1 cellular context compared by ENCODE assay signal in the genomic region with DNA sequence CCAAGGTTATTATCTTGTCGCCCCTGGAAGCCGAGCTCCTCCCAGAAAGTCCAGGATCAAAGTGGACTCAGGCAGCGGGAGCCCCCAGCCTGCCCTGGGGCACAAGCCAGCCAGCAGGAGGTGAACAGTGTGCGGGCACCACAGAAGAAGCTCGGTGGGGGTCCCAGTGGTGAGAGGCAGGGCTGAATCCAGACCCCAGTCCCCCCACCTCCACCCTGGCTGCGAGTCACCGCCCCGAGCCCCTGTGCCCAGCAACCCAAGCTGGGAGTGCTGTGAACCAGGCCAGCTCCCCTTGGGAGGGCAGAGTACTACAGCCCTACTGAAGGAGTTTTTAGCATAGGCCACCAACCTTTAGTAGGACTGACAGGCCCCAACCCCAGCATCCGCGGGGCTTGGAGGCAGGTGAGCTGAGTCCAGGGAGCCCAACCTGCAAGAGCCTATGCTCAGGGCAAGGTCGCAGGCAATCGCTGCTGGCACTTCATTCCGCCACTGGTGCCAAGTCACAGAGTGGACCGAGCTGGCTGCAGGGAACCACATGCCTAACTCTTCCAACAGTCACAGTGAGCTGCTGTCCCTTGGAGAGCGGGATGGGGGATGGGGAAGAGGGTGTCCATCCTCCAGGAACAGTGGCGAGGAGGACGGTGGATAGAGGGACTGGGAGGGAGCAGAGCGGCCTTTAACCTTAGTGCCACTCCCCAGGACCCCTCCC.
TF ChIP-seq lines count a peak whose summit lies in the region.

No MANE protein-coding gene starts in this region.

TF ChIP-seq in HepG2, 621 proteins besides CTCF, POLR2A, EP300 and RAD21 (continued from another document):
- TF ChIP-seq, protein P1, sequence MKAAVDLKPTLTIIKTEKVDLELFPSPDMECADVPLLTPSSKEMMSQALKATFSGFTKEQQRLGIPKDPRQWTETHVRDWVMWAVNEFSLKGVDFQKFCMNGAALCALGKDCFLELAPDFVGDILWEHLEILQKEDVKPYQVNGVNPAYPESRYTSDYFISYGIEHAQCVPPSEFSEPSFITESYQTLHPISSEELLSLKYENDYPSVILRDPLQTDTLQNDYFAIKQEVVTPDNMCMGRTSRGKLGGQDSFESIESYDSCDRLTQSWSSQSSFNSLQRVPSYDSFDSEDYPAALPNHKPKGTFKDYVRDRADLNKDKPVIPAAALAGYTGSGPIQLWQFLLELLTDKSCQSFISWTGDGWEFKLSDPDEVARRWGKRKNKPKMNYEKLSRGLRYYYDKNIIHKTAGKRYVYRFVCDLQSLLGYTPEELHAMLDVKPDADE (CRISPR knock-in tag; IDR thresholded peaks at IDR 0.05), result no peak
- TF ChIP-seq, protein P2, sequence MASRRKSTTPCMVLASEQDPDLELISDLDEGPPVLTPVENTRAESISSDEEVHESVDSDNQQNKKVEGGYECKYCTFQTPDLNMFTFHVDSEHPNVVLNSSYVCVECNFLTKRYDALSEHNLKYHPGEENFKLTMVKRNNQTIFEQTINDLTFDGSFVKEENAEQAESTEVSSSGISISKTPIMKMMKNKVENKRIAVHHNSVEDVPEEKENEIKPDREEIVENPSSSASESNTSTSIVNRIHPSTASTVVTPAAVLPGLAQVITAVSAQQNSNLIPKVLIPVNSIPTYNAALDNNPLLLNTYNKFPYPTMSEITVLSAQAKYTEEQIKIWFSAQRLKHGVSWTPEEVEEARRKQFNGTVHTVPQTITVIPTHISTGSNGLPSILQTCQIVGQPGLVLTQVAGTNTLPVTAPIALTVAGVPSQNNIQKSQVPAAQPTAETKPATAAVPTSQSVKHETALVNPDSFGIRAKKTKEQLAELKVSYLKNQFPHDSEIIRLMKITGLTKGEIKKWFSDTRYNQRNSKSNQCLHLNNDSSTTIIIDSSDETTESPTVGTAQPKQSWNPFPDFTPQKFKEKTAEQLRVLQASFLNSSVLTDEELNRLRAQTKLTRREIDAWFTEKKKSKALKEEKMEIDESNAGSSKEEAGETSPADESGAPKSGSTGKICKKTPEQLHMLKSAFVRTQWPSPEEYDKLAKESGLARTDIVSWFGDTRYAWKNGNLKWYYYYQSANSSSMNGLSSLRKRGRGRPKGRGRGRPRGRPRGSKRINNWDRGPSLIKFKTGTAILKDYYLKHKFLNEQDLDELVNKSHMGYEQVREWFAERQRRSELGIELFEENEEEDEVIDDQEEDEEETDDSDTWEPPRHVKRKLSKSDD (CRISPR knock-in tag; IDR thresholded peaks at IDR 0.05; ENCODE audit: low read depth), result 0 out of 2 replicates have a peak, but pooled peaks have one; percentile 58
- TF ChIP-seq KDM6A (CRISPR knock-in tag; IDR thresholded peaks at IDR 0.05; ENCODE audit: low read depth) (no peak), HNRNPL (IDR thresholded peaks at IDR 0.05; ENCODE audit: low read depth, low read length) (0 out of 2 replicates have a peak, but pooled peaks have one; percentile 45), ZSCAN20 (CRISPR knock-in tag; IDR thresholded peaks at IDR 0.05; ENCODE audit: borderline replicate concordance) (no peak), ZNF768 (CRISPR knock-in tag; IDR thresholded peaks at IDR 0.05) (0 out of 2 replicates have a peak, but pooled peaks have one; percentile 12)
- TF ChIP-seq, protein P3, sequence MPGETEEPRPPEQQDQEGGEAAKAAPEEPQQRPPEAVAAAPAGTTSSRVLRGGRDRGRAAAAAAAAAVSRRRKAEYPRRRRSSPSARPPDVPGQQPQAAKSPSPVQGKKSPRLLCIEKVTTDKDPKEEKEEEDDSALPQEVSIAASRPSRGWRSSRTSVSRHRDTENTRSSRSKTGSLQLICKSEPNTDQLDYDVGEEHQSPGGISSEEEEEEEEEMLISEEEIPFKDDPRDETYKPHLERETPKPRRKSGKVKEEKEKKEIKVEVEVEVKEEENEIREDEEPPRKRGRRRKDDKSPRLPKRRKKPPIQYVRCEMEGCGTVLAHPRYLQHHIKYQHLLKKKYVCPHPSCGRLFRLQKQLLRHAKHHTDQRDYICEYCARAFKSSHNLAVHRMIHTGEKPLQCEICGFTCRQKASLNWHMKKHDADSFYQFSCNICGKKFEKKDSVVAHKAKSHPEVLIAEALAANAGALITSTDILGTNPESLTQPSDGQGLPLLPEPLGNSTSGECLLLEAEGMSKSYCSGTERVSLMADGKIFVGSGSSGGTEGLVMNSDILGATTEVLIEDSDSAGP (CRISPR knock-in tag; IDR thresholded peaks at IDR 0.05; ENCODE audit: borderline replicate concordance), result peak; percentile 21; the same call in 1 of the 2 replicates
- TF ChIP-seq, protein P4, sequence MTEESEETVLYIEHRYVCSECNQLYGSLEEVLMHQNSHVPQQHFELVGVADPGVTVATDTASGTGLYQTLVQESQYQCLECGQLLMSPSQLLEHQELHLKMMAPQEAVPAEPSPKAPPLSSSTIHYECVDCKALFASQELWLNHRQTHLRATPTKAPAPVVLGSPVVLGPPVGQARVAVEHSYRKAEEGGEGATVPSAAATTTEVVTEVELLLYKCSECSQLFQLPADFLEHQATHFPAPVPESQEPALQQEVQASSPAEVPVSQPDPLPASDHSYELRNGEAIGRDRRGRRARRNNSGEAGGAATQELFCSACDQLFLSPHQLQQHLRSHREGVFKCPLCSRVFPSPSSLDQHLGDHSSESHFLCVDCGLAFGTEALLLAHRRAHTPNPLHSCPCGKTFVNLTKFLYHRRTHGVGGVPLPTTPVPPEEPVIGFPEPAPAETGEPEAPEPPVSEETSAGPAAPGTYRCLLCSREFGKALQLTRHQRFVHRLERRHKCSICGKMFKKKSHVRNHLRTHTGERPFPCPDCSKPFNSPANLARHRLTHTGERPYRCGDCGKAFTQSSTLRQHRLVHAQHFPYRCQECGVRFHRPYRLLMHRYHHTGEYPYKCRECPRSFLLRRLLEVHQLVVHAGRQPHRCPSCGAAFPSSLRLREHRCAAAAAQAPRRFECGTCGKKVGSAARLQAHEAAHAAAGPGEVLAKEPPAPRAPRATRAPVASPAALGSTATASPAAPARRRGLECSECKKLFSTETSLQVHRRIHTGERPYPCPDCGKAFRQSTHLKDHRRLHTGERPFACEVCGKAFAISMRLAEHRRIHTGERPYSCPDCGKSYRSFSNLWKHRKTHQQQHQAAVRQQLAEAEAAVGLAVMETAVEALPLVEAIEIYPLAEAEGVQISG (CRISPR knock-in tag; IDR thresholded peaks at IDR 0.05), result 0 out of 2 replicates have a peak, but pooled peaks have one; percentile 22
- TF ChIP-seq, protein P5, sequence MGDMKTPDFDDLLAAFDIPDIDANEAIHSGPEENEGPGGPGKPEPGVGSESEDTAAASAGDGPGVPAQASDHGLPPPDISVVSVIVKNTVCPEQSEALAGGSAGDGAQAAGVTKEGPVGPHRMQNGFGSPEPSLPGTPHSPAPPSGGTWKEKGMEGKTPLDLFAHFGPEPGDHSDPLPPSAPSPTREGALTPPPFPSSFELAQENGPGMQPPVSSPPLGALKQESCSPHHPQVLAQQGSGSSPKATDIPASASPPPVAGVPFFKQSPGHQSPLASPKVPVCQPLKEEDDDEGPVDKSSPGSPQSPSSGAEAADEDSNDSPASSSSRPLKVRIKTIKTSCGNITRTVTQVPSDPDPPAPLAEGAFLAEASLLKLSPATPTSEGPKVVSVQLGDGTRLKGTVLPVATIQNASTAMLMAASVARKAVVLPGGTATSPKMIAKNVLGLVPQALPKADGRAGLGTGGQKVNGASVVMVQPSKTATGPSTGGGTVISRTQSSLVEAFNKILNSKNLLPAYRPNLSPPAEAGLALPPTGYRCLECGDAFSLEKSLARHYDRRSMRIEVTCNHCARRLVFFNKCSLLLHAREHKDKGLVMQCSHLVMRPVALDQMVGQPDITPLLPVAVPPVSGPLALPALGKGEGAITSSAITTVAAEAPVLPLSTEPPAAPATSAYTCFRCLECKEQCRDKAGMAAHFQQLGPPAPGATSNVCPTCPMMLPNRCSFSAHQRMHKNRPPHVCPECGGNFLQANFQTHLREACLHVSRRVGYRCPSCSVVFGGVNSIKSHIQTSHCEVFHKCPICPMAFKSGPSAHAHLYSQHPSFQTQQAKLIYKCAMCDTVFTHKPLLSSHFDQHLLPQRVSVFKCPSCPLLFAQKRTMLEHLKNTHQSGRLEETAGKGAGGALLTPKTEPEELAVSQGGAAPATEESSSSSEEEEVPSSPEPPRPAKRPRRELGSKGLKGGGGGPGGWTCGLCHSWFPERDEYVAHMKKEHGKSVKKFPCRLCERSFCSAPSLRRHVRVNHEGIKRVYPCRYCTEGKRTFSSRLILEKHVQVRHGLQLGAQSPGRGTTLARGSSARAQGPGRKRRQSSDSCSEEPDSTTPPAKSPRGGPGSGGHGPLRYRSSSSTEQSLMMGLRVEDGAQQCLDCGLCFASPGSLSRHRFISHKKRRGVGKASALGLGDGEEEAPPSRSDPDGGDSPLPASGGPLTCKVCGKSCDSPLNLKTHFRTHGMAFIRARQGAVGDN (CRISPR knock-in tag; IDR thresholded peaks at IDR 0.05), result peak; percentile 57; the same call in 1 of the 2 replicates
TF ChIP-seq in HepG2: peak in this region for 6.
